23 cellular contexts compared by ENCODE assay signal in the genomic region with DNA sequence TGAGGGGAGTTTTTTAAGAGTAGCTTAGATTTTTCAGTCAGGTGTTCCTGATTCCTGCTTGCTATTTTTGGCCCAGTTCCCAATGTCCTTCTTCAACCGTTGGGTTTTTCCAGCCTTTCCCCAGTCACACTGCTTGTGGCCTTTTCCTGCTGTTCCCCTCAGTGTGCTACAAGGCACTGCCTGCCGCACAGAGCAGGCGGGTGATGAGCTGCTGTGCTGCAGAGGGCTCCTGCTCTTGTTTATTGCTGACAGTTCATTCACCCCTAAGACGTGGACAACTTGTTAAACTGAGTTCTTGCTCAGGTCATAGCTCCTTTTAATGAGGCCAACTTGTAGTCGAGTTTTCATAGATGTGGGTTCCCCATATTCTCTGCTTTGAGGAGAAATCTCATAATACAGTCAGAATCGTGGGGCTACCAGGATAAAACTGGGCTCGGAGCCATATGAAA. TPM values are rescaled to one million over a fixed set of nuclear protein-coding genes. Genes with fewer than 3 reads are reported as not detected.
DNase-seq lines count a peak whose midpoint lies in the region; ATAC-seq and TF ChIP-seq lines count a peak whose summit lies in the region.
"Had no signal": no experiment of that assay in that cellular context is flagged by ENCODE, and none has a peak within 500 bp of the region (broad histone marks: within the 10 kb centered on the region; RNA-seq: fewer than 3 reads in every experiment).

No MANE protein-coding gene starts in this region.

- no peak overlapping the region for H3K4me2 ChIP-seq in GM23338
- H3K4me2 ChIP-seq: PC-9 had no signal

- DNase-seq in RPMI7951 (ENCODE audit: low read depth), result peak; percentile 30
- DNase-seq in dermis blood vessel endothelial cell, result peak; percentile 17
- DNase-seq in right lobe of liver, result peak in 1 of 3 donors; percentile 32
- DNase-seq in superior temporal gyrus (ENCODE audit: extremely low spot score), result peak; percentile 59
- no peak for DNase-seq in GM23338 (ENCODE audit: low spot score)
- DNase-seq: activated CD4-positive, alpha-beta T cell treated with anti-CD3 and anti-CD28 coated beads, Interleukin-2, amount 50 U/mL, for 4 hours; activated T-cell treated with anti-CD3 and anti-CD28 coated beads, Interleukin-2, amount 50 U/mL, for 24 hours; AML-193; Caco-2; HCEC 1CT; mesendoderm; NCI-H187 treated with DMSO at 0.1 percent for 48 hours; PC-9; stimulated activated CD4-positive, alpha-beta T cell treated with anti-CD3 and anti-CD28 coated beads, Interleukin-4, amount 100 ng/mL, for 1 hour had no signal

- no peaks in the 10 kb centered on the region for H3K9me3 ChIP-seq in right lobe of liver
- H3K9me3 ChIP-seq: Caco-2, gastroesophageal sphincter, neutrophil, thoracic aorta had no signal

- ATAC-seq in right lobe of liver, result peak; percentile 24 to 57 (median 42)
- no peak for ATAC-seq in GM21723 (IDR thresholded peaks at IDR 0.05; ENCODE audit: unreplicated experiment)
- ATAC-seq in GM23338, result no peak
- ATAC-seq in HG03432 (IDR thresholded peaks at IDR 0.05; ENCODE audit: unreplicated experiment), result no peak
- ATAC-seq: gastroesophageal sphincter, sciatic nerve had no signal

- H3F3A ChIP-seq in GM23338 (replicated peaks; ENCODE audit: low read depth), result no peaks in the 10 kb centered on the region

- no peaks in the 10 kb centered on the region for H3K27me3 ChIP-seq in right lobe of liver
- H3K27me3 ChIP-seq in GM23338 (ENCODE audit: insufficient read depth), result no peaks in the 10 kb centered on the region
- H3K27me3 ChIP-seq: gastroesophageal sphincter, neutrophil had no signal

- H3K27ac Mint-ChIP-seq in GM23338, result no peak overlapping the region
- H3K27ac Mint-ChIP-seq: activated naive CD8-positive, alpha-beta T cell; activated T-cell treated with anti-CD3 and anti-CD28 coated beads, Interleukin-2, amount 50 U/mL, for 24 hours had no signal

- TF ChIP-seq CTCF in right lobe of liver (IDR thresholded peaks at IDR 0.05) (no peak), GM23338 (conservative IDR thresholded peaks at IDR 0.05; ENCODE audit: low read depth in 2 of 2) (no peak)

- no peak overlapping the region for H2AFZ ChIP-seq in GM23338
- H2AFZ ChIP-seq: PC-9 had no signal

- 58% methylated on average over 7 of the region's 7 CpGs for whole genome bisulfite sequencing in right lobe of liver (ENCODE audit: insufficient coverage, low coverage, low lambda C conversion rate, missing lambda C conversion rate)

- intact Hi-C loops in right lobe of liver (cut with DNase I), result no loop called here

- no peaks in the 10 kb centered on the region for H3K9me2 ChIP-seq in GM23338 (ENCODE audit: insufficient read depth)

- peaks cover 0 to 49% (median 25%) of the 10 kb centered on the region in 4 donors for H3K4me1 ChIP-seq in right lobe of liver
- H3K4me1 ChIP-seq in GM23338 (ENCODE audit: insufficient read depth), result no peaks in the 10 kb centered on the region
- H3K4me1 ChIP-seq: Caco-2, gastroesophageal sphincter had no signal

- peaks cover 65% of the 10 kb centered on the region for H3K36me3 Mint-ChIP-seq in GM23338 (ENCODE audit: low read depth)

- no peaks in the 10 kb centered on the region for H3K9me3 Mint-ChIP-seq in GM23338
- H3K9me3 Mint-ChIP-seq: activated T-cell treated with anti-CD3 and anti-CD28 coated beads, Interleukin-2, amount 50 U/mL, for 24 hours had no signal

- H3K79me2 ChIP-seq in GM23338 (replicated peaks; ENCODE audit: insufficient read depth), result no peaks in the 10 kb centered on the region

- no peak overlapping the region for H3K4me3 ChIP-seq in right lobe of liver
- no peak overlapping the region for H3K4me3 ChIP-seq in GM23338
- H3K4me3 ChIP-seq: gastroesophageal sphincter, PC-9, thoracic aorta had no signal

- peaks cover 6% of the 10 kb centered on the region; the same call in 1 of the 2 replicates for H4K20me1 ChIP-seq in GM23338 (replicated peaks; ENCODE audit: insufficient read depth)

- H3K27ac ChIP-seq in right lobe of liver, result peak overlapping the region in 2 of 3 donors; percentile 0 to 50
- H3K27ac ChIP-seq in GM23338 (ENCODE audit: low read depth), result no peak overlapping the region
- H3K27ac ChIP-seq: gastroesophageal sphincter, neutrophil, PC-9, thoracic aorta had no signal

- H3K4me3 Mint-ChIP-seq in GM23338, result no peak overlapping the region
- H3K4me3 Mint-ChIP-seq: activated naive CD8-positive, alpha-beta T cell; activated T-cell treated with anti-CD3 and anti-CD28 coated beads, Interleukin-2, amount 50 U/mL, for 24 hours had no signal

- TF ChIP-seq POLR2A in right lobe of liver (IDR thresholded peaks at IDR 0.05), result no peak

- 0 out of 3 replicates have a peak, but pooled peaks cover 3% of the 10 kb centered on the region for H3K4me1 Mint-ChIP-seq in GM23338

- peaks cover 3% of the 10 kb centered on the region for H3K27me3 Mint-ChIP-seq in GM23338 (ENCODE audit: insufficient read depth, low read depth, poor library complexity)
- H3K27me3 Mint-ChIP-seq: activated naive CD8-positive, alpha-beta T cell; activated T-cell treated with anti-CD3 and anti-CD28 coated beads, Interleukin-2, amount 50 U/mL, for 24 hours had no signal

- H3K36me3 ChIP-seq in right lobe of liver, result peaks cover 7 to 41% (median 25%) of the 10 kb centered on the region in 4 donors
- peaks cover 30% of the 10 kb centered on the region for H3K36me3 ChIP-seq in GM23338 (ENCODE audit: insufficient read depth)

TF ChIP-seq in GM23338, 12 proteins besides CTCF, POLR2A, EP300 and RAD21 (continues in another document):
- TF ChIP-seq ZNF331 (CRISPR knock-in tag; IDR thresholded peaks at IDR 0.05; ENCODE audit: low read depth) (no peak), CREB1 (CRISPR knock-in tag; IDR thresholded peaks at IDR 0.05; ENCODE audit: low read depth) (no peak)
- TF ChIP-seq, protein P1, sequence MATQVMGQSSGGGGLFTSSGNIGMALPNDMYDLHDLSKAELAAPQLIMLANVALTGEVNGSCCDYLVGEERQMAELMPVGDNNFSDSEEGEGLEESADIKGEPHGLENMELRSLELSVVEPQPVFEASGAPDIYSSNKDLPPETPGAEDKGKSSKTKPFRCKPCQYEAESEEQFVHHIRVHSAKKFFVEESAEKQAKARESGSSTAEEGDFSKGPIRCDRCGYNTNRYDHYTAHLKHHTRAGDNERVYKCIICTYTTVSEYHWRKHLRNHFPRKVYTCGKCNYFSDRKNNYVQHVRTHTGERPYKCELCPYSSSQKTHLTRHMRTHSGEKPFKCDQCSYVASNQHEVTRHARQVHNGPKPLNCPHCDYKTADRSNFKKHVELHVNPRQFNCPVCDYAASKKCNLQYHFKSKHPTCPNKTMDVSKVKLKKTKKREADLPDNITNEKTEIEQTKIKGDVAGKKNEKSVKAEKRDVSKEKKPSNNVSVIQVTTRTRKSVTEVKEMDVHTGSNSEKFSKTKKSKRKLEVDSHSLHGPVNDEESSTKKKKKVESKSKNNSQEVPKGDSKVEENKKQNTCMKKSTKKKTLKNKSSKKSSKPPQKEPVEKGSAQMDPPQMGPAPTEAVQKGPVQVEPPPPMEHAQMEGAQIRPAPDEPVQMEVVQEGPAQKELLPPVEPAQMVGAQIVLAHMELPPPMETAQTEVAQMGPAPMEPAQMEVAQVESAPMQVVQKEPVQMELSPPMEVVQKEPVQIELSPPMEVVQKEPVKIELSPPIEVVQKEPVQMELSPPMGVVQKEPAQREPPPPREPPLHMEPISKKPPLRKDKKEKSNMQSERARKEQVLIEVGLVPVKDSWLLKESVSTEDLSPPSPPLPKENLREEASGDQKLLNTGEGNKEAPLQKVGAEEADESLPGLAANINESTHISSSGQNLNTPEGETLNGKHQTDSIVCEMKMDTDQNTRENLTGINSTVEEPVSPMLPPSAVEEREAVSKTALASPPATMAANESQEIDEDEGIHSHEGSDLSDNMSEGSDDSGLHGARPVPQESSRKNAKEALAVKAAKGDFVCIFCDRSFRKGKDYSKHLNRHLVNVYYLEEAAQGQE (IDR thresholded peaks at IDR 0.05; ENCODE audit: unreplicated experiment), result no peak

RNA-seq across cellular contexts. Expression of a gene that starts 20.6 kb away (rescaled TPM):
- total RNA-seq in RPMI7951 (2014; rRNA removed; shearing (Covaris generic)), result 146 and 150 TPM in 2 replicates
- total RNA-seq in dermis blood vessel endothelial cell (102 and 112 TPM in 2 replicates), right lobe of liver (10 to 100 TPM; 24.3 to 47.7 (median 42.0) TPM)
- total RNA-seq in GM23338 (2014; rRNA removed; shearing (Covaris generic)), result 59.2 and 68.1 TPM in 2 replicates
- polyA plus RNA-seq in GM23338 (2016; fragmentation: Nextera tagmentation; extraction: Ambion mirVana), result 148 and 152 TPM in 2 replicates

RNA-seq across cellular contexts. Expression of a gene that starts 20.7 kb away (rescaled TPM):
- total RNA-seq in RPMI7951 (2014; rRNA removed; shearing (Covaris generic)), result 6.3 and 7.1 TPM in 2 replicates
- 1.3 and 1.5 TPM in 2 replicates for total RNA-seq in dermis blood vessel endothelial cell
- total RNA-seq in right lobe of liver, result 1 to 10 TPM in 3 of 6 experiments, under 1 TPM in 3; 0.68 to 1.5 (median 1.0) TPM
- total RNA-seq in GM23338 (2014; rRNA removed; shearing (Covaris generic)), result 6.1 and 7.6 TPM in 2 replicates
- 6.6 and 9.3 TPM in 2 replicates for polyA plus RNA-seq in GM23338 (2016; fragmentation: Nextera tagmentation; extraction: Ambion mirVana)

RNA-seq across cellular contexts. Expression of a gene that starts 31.6 kb away (rescaled TPM):
- total RNA-seq in RPMI7951 (2014; rRNA removed; shearing (Covaris generic)), result not detected in 2 replicates
- total RNA-seq in dermis blood vessel endothelial cell (not detected in 2 replicates), right lobe of liver (not detected)
- not detected in 2 replicates for total RNA-seq in GM23338 (2014; rRNA removed; shearing (Covaris generic))
- polyA plus RNA-seq in GM23338 (2016; fragmentation: Nextera tagmentation; extraction: Ambion mirVana), result not detected in 2 replicates
- total RNA-seq: Caco-2, cardiac septum, gastroesophageal sphincter, NCI-H460, PC-9, sciatic nerve, thoracic aorta had no signal

RNA-seq across cellular contexts. Expression of a gene that starts 45.1 kb away (rescaled TPM):
- total RNA-seq in RPMI7951 (2014; rRNA removed; shearing (Covaris generic)), result not detected in 2 replicates
- total RNA-seq in dermis blood vessel endothelial cell (not detected in 2 replicates), right lobe of liver (not detected)
- total RNA-seq in GM23338 (2014; rRNA removed; shearing (Covaris generic)), result 0.10 TPM in 1 of 2 replicates, not detected in the other
- polyA plus RNA-seq in GM23338 (2016; fragmentation: Nextera tagmentation; extraction: Ambion mirVana), result 0.11 TPM in 1 of 2 replicates, not detected in the other
- total RNA-seq: Caco-2, gastroesophageal sphincter, PC-9, sciatic nerve, thoracic aorta had no signal

RNA-seq across cellular contexts. Expression of a gene that starts 50.9 kb away (rescaled TPM):
- total RNA-seq in RPMI7951 (2014; rRNA removed; shearing (Covaris generic)), result not detected in 2 replicates
- total RNA-seq in dermis blood vessel endothelial cell (not detected in 2 replicates), right lobe of liver (under 1 TPM in 1 of 6 experiments, not detected in 5; 0.19 TPM)
- 0.31 TPM in 1 of 2 replicates, not detected in the other for total RNA-seq in GM23338 (2014; rRNA removed; shearing (Covaris generic))
- polyA plus RNA-seq in GM23338 (2016; fragmentation: Nextera tagmentation; extraction: Ambion mirVana), result 0.27 TPM in 1 of 2 replicates, not detected in the other
- total RNA-seq: Caco-2, cardiac septum, gastroesophageal sphincter, NCI-H460, PC-9, sciatic nerve, thoracic aorta had no signal

Comparison
In these comparisons a context has a peak if more than half of its experiments do, and no peak if none do; other contexts are left out.
1. ATAC-seq: peak in right lobe of liver (4 of 4); none in GM21723 (single experiment), GM23338 (single experiment) and HG03432 (single experiment).